Comparison of ENCODE assay signal across 12 cellular contexts in genomic region chr1:8456306-8456912, GRCh38.
DNase-seq lines count a peak whose midpoint lies in the region; ATAC-seq, FAIRE-seq and TF ChIP-seq lines count a peak whose summit lies in the region.
"Had no signal": no experiment of that assay in that cellular context is flagged by ENCODE, and none has a peak within 500 bp of the region (broad histone marks: within the 10 kb centered on the region; RNA-seq: fewer than 3 reads in every experiment).

No MANE protein-coding gene starts in this region.

- 99% methylated on average over 4 of the region's 4 CpGs for WGBS in GM12878 (ENCODE audit: insufficient coverage, insufficient replicate concordance, low lambda C conversion rate, missing lambda C conversion rate)

- TF ChIP-seq EP300 in GM12878 (IDR thresholded peaks at IDR 0.05; ENCODE audit: borderline replicate concordance in 1 of 2, control insufficient read depth in 1 of 2, low read depth in 2 of 2, low read length in 2 of 2): no peak

- ATAC-seq in GM12878 (no peak), left cardiac atrium (peak; percentile 55 to 90), gastrocnemius medialis (peak; percentile 79 to 83), HG03159 (IDR thresholded peaks at IDR 0.05; ENCODE audit: unreplicated experiment) (no peak), GM18505 (IDR thresholded peaks at IDR 0.05; ENCODE audit: unreplicated experiment) (no peak), GM18870 (IDR thresholded peaks at IDR 0.05; ENCODE audit: unreplicated experiment) (no peak)

- H3K27ac ChIP-seq in GM12878 (ENCODE audit: control insufficient read depth, insufficient read depth): no peak overlapping the region
- peak overlapping the region; percentile 18 to 71 (median 41) for H3K27ac ChIP-seq in gastrocnemius medialis

- H3K36me3 ChIP-seq in GM12878 (ENCODE audit: control insufficient read depth in 2 of 2, insufficient read depth in 2 of 2, low read length in 1 of 2) (no peaks in the 10 kb centered on the region; a peak in 1 of 4 replicates), gastrocnemius medialis (no peaks in the 10 kb centered on the region)

- H3K27me3 Mint-ChIP-seq in HFFc6 (ENCODE audit: insufficient read depth): no peaks in the 10 kb centered on the region; the same call in none of the 2 replicates
- H3K27me3 Mint-ChIP-seq: brain had no signal

- TF ChIP-seq POLR2A in GM12878 (IDR thresholded peaks at IDR 0.05; ENCODE audit: low read depth, low read length): no peak
- TF ChIP-seq POLR2A in gastrocnemius medialis (IDR thresholded peaks at IDR 0.05): no peak
- no peak for TF ChIP-seq POLR2A in GM18505 (IDR thresholded peaks at IDR 0.05; ENCODE audit: borderline replicate concordance, extremely low read depth, insufficient read depth, insufficient read length)

- SMC1A ChIA-PET in GM12878 (lab: Charles Lee; ENCODE audit: uncharacterized antibody, unreplicated experiment): interaction anchor here (1.3 to 1.6 kb wide), 2 partner anchors 16 to 28 kb away, joined by 4 to 8 read pairs; no protein-coding TSS in a partner anchor

- DNase-seq in HFFc6 (peak; percentile 63), GM12878 (ENCODE audit: low read depth, low spot score) (no peak), left cardiac atrium (no peak), gastrocnemius medialis (no peak), mesenteric fat pad (ENCODE audit: low spot score) (no peak)
- DNase-seq: GDM1, T1000, testis had no signal

- H3K27me3 ChIP-seq in GM12878 (replicated peaks in 1 of 2; ENCODE audit: control insufficient read depth in 2 of 2, insufficient read depth in 2 of 2, low read length in 1 of 2): no peaks in the 10 kb centered on the region
- H3K27me3 ChIP-seq in gastrocnemius medialis: no peaks in the 10 kb centered on the region
- H3K27me3 ChIP-seq: testis had no signal

- in situ Hi-C loops in GM12878 (cut with MboI): no loop called here
- in situ Hi-C loops in gastrocnemius medialis (cut with MboI; ENCODE audit: low sequenced_read_pairs in 4 of 4): no loop called here

- TF ChIP-seq CTCF in HFFc6 (IDR thresholded peaks at IDR 0.05): no peak
- no peak for TF ChIP-seq CTCF in GM12878 (IDR thresholded peaks at IDR 0.05 in 2 of 3, conservative IDR thresholded peaks at IDR 0.05 in 1 of 3; ENCODE audit: control insufficient read depth in 2 of 3, extremely low read depth in 1 of 3, insufficient read depth in 1 of 3, low read depth in 3 of 3, low read length in 3 of 3)
- TF ChIP-seq CTCF in gastrocnemius medialis (IDR thresholded peaks at IDR 0.05 in 4 of 5, conservative IDR thresholded peaks at IDR 0.05 in 1 of 5): no peak

- POLR2A ChIA-PET in GM12878 (lab: Charles Lee): no interaction called here

- RAD21 ChIA-PET in GM12878 (lab: Charles Lee; ENCODE audit: unreplicated experiment): interaction anchor here (1.0 kb wide), 1 partner anchor 17 kb away, joined by 3 read pairs; no protein-coding TSS in a partner anchor

- H3K9me3 Mint-ChIP-seq in HFFc6: no peaks in the 10 kb centered on the region
- H3K9me3 Mint-ChIP-seq: brain had no signal

- TF ChIP-seq RAD21 in GM12878 (IDR thresholded peaks at IDR 0.05; ENCODE audit: insufficient read depth, low read depth, low read length): no peak

- no peaks in the 10 kb centered on the region for H3K79me2 ChIP-seq in GM12878 (ENCODE audit: control insufficient read depth, insufficient read depth, low read length)

- no peak overlapping the region for H2AFZ ChIP-seq in GM12878 (ENCODE audit: control insufficient read depth, low read depth, low read length)

- BruUV-seq in GM12878 (replicated peaks; lab: Mats Ljungman, UMichigan): TSS peak; percentile 2

- H3K4me3 ChIP-seq in GM12878 (no peak overlapping the region), gastrocnemius medialis (no peak overlapping the region)
- H3K4me3 ChIP-seq: testis had no signal

- H3K4me1 ChIP-seq in GM12878 (ENCODE audit: control insufficient read depth, insufficient read depth, low read length) (peaks cover 7% of the 10 kb centered on the region), gastrocnemius medialis (peaks cover 25 to 49% of the 10 kb centered on the region in 2 donors)

- H3K9me3 ChIP-seq in GM12878 (replicated peaks; ENCODE audit: control insufficient read depth, insufficient read depth, low read length): no peaks in the 10 kb centered on the region
- H3K9me3 ChIP-seq in gastrocnemius medialis: no peaks in the 10 kb centered on the region
- H3K9me3 ChIP-seq: testis had no signal

- H4K20me1 ChIP-seq in GM12878 (ENCODE audit: control insufficient read depth, insufficient read depth): no peaks in the 10 kb centered on the region; the same call in 1 of the 2 replicates

- no peak overlapping the region for H3K9ac ChIP-seq in GM12878 (ENCODE audit: control insufficient read depth, insufficient read depth, low read length)

- peak overlapping the region; percentile 71 for H3K27ac Mint-ChIP-seq in HFFc6

- no peak for FAIRE-seq in GM12878 (lab: Jason Lieb, UNC)

- peaks cover 46% of the 10 kb centered on the region for H3K4me1 Mint-ChIP-seq in HFFc6 (ENCODE audit: low read depth)

- CTCF ChIA-PET in GM12878 (lab: Yijun Ruan, JAX): interaction anchor here (0.7 kb wide), 1 partner anchor 12 kb away, joined by 3 read pairs; no protein-coding TSS in a partner anchor

- H3K4me2 ChIP-seq in GM12878 (ENCODE audit: control insufficient read depth, insufficient read depth): no peak overlapping the region

- peak overlapping the region; percentile 22; the same call in 1 of the 2 replicates for H3K4me3 Mint-ChIP-seq in HFFc6
- H3K4me3 Mint-ChIP-seq: brain had no signal

- H3K36me3 Mint-ChIP-seq in HFFc6 (ENCODE audit: low read depth): no peaks in the 10 kb centered on the region

- intact Hi-C loops in GM12878 (cut with micrococcal nuclease; ENCODE audit: unreplicated experiment): no loop called here
- intact Hi-C loops in left cardiac atrium (cut with DNase I): no loop called here
- intact Hi-C loops in gastrocnemius medialis (cut with DNase I; ENCODE audit: low total_unique reads): no loop called here

TF ChIP-seq in GM12878, 131 proteins besides CTCF, POLR2A, EP300 and RAD21:
- no peak for TF ChIP-seq DPF2 (IDR thresholded peaks at IDR 0.05)

Comparison
In these comparisons a context has a peak if more than half of its experiments do, and no peak if none do; other contexts are left out.
1. ATAC-seq: peak in left cardiac atrium (2 of 2) and gastrocnemius medialis (2 of 2); none in GM12878 (single experiment), HG03159 (single experiment), GM18505 (single experiment) and GM18870 (single experiment).